Comparison of ENCODE assay signal across 8 cellular contexts in the genomic region with DNA sequence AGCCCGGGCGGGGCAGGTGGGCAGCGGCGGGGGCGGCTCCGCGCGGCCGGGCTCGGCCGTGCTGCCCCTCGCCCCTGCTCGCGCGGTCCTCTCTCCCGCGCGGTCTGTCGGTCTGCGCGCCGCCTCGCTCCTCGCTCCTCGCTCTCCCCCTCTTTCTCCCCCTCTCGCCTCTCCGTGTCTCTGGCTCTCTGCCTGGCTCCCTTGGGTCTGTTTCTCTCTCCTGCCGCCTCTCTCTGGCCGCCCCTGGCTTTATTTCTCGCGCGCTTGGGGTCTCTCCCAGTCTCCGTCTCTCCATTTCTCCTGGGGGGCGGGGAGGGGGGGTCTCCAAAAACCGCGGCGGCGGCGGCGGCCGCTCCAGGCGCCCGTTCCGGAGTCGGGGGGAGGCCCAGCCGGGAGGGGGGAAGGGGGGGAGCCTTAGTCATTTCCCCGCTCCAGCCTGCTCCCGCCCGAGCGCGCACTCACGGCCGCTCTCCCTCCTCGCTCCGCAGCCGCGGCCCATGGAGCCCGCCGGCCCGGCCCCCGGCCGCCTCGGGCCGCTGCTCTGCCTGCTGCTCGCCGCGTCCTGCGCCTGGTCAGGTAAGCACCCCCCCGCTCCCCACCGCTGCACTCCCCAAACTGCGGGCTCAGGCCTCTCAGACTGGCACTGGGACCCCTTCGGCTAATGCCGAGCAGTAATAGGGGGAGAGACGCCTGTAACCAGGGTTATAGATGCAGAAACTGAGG. TPM values are rescaled to one million over a fixed set of nuclear protein-coding genes. Genes with fewer than 3 reads are reported as not detected.
DNase-seq lines count a peak whose midpoint lies in the region; ATAC-seq, FAIRE-seq and TF ChIP-seq lines count a peak whose summit lies in the region.

Gene SIRPA (plus strand): TSS at position 457 of the 723 bp plus-strand sequence. CDS start 41 bp downstream, at position 498.

- no TSS peak for BruUV-seq in GM12878 (replicated peaks; lab: Mats Ljungman, UMichigan)

- peak within 1 kb of the TSS; percentile 82 for H3K14ac ChIP-seq in trophoblast cell (ENCODE audit: low read length)

- peaks cover 7% of the 10 kb centered on the region for H3K79me1 ChIP-seq in trophoblast cell (ENCODE audit: low read length)

- no peak for DNase-seq in activated naive CD4-positive, alpha-beta T cell treated with anti-CD3 and anti-CD28 coated beads, Interleukin-2, amount 10 ng/mL, durations not matched to agents 7 days and 5 days
- DNase-seq in activated naive CD4-positive, alpha-beta T cell (lab: John Stamatoyannopoulos, UW) = no peak
- DNase-seq in NCI-H226 = peak; percentile 22
- no peak for DNase-seq in GM12878 (ENCODE audit: low read depth, low spot score)
- DNase-seq in right cardiac atrium = peak; percentile 82 to 91 (median 89)
- peak in 1 of 2 donors; percentile 10 for DNase-seq in trophoblast cell
- no peak for DNase-seq in SHP77 (lab: John Stamatoyannopoulos, UW)
- no peak for DNase-seq in activated CD8-positive, alpha-beta memory T cell treated with anti-CD3 and anti-CD28 coated beads for 24 hours

- H3K4ac ChIP-seq in trophoblast cell (ENCODE audit: low read depth, low read length) = peak within 1 kb of the TSS; percentile 70

- no peaks in the 10 kb centered on the region for H3K9me3 Mint-ChIP-seq in activated naive CD4-positive, alpha-beta T cell treated with anti-CD3 and anti-CD28 coated beads, Interleukin-2, amount 10 ng/mL, durations not matched to agents 7 days and 5 days

- H3K27ac Mint-ChIP-seq in activated naive CD4-positive, alpha-beta T cell treated with anti-CD3 and anti-CD28 coated beads, Interleukin-2, amount 10 ng/mL, durations not matched to agents 7 days and 5 days = no peak within 1 kb of the TSS

- peak within 1 kb of the TSS; percentile 76 for H3K4me2 ChIP-seq in GM12878 (ENCODE audit: control insufficient read depth, insufficient read depth)
- peak within 1 kb of the TSS; percentile 81 for H3K4me2 ChIP-seq in trophoblast cell (ENCODE audit: low read length)

- H3K4me1 ChIP-seq in GM12878 (ENCODE audit: control insufficient read depth, insufficient read depth, low read length) (peaks cover 38% of the 10 kb centered on the region), right cardiac atrium (ENCODE audit: control insufficient read depth, insufficient read depth, low read length) (peaks cover 6% of the 10 kb centered on the region), trophoblast cell (ENCODE audit: control insufficient read depth in 1 of 2, insufficient read depth in 2 of 2, low read length in 2 of 2) (peaks cover 17 to 21% of the 10 kb centered on the region in 2 experiments)

- H3K18ac ChIP-seq in trophoblast cell (ENCODE audit: low read length) = peak within 1 kb of the TSS; percentile 89

- H3K27me3 Mint-ChIP-seq in activated naive CD4-positive, alpha-beta T cell treated with anti-CD3 and anti-CD28 coated beads, Interleukin-2, amount 10 ng/mL, durations not matched to agents 7 days and 5 days = peaks cover 94% of the 10 kb centered on the region

- H3K36me3 ChIP-seq in GM12878 (ENCODE audit: control insufficient read depth in 2 of 2, insufficient read depth in 2 of 2, low read length in 1 of 2) (no peaks in the 10 kb centered on the region), trophoblast cell (ENCODE audit: control insufficient read depth in 1 of 2, insufficient read depth in 2 of 2, low read length in 2 of 2) (no peaks in the 10 kb centered on the region)

- peak within 1 kb of the TSS; percentile 11 for H2AK5ac ChIP-seq in trophoblast cell (ENCODE audit: low read length)

- FAIRE-seq in GM12878 (lab: Jason Lieb, UNC) = no peak

- WGBS in GM12878 (ENCODE audit: insufficient coverage, insufficient replicate concordance, low lambda C conversion rate, missing lambda C conversion rate) = 1% methylated on average over 33 of the region's 74 CpGs
- under 1% methylated on average over 74 of the region's 74 CpGs for WGBS in right cardiac atrium
- no CpG with 5 or more reads among the region's 74 CpGs for WGBS in trophoblast cell (ENCODE audit: extremely low coverage, insufficient coverage, insufficient read length)

- no peak for TF ChIP-seq CTCF in GM12878 (IDR thresholded peaks at IDR 0.05 in 2 of 3, conservative IDR thresholded peaks at IDR 0.05 in 1 of 3; ENCODE audit: control insufficient read depth in 2 of 3, extremely low read depth in 1 of 3, insufficient read depth in 1 of 3, low read depth in 3 of 3, low read length in 3 of 3)

- peak within 1 kb of the TSS; percentile 62 for H4K8ac ChIP-seq in trophoblast cell (ENCODE audit: low read depth, low read length)

- POLR2A ChIA-PET in GM12878 (lab: Charles Lee) = no interaction called here

- H3K4me3 ChIP-seq in GM12878 (peak within 1 kb of the TSS; percentile 87), right cardiac atrium (ENCODE audit: low read length) (peak within 1 kb of the TSS; percentile 98), trophoblast cell (ENCODE audit: low read depth, low read length) (peak within 1 kb of the TSS; percentile 75)

- peak within 1 kb of the TSS; percentile 64 for H2BK5ac ChIP-seq in trophoblast cell (ENCODE audit: low read depth, low read length, poor library complexity)

- in situ Hi-C loops in GM12878 (cut with MboI) = no loop called here

- no peak within 1 kb of the TSS for H2BK12ac ChIP-seq in trophoblast cell (ENCODE audit: low read length)

- H3K27me3 ChIP-seq in GM12878 (replicated peaks in 1 of 2; ENCODE audit: control insufficient read depth in 2 of 2, insufficient read depth in 2 of 2, low read length in 1 of 2) (no peaks in the 10 kb centered on the region), right cardiac atrium (ENCODE audit: control insufficient read depth, insufficient read depth) (no peaks in the 10 kb centered on the region), trophoblast cell (ENCODE audit: insufficient read depth, low read length) (peaks cover 11% of the 10 kb centered on the region)

- H3K79me2 ChIP-seq in GM12878 (ENCODE audit: control insufficient read depth, insufficient read depth, low read length) = peaks cover 5% of the 10 kb centered on the region
- H3K79me2 ChIP-seq in trophoblast cell (ENCODE audit: control insufficient read depth, insufficient read depth, low read length, poor library complexity) = peaks cover 7% of the 10 kb centered on the region

- CTCF ChIA-PET in activated naive CD4-positive, alpha-beta T cell treated with anti-CD3 and anti-CD28 coated beads, Interleukin-2, amount 10 ng/mL, durations not matched to agents 7 days and 5 days (lab: Charles Lee) = no interaction called here
- CTCF ChIA-PET in GM12878 (lab: Yijun Ruan, JAX) = interaction anchor here (1.4 kb wide), 1 partner anchor 57 kb away, joined by 4 read pairs; no protein-coding TSS in a partner anchor

- H3K9me3 ChIP-seq in GM12878 (replicated peaks; ENCODE audit: control insufficient read depth, insufficient read depth, low read length) (no peaks in the 10 kb centered on the region), right cardiac atrium (ENCODE audit: control insufficient read depth, low read length) (no peaks in the 10 kb centered on the region), trophoblast cell (ENCODE audit: insufficient read depth, low read depth, low read length) (no peaks in the 10 kb centered on the region)

- H3K4me3 Mint-ChIP-seq in activated naive CD4-positive, alpha-beta T cell treated with anti-CD3 and anti-CD28 coated beads, Interleukin-2, amount 10 ng/mL, durations not matched to agents 7 days and 5 days = peak within 1 kb of the TSS; percentile 31

- peak within 1 kb of the TSS; percentile 19 for H3K23ac ChIP-seq in trophoblast cell (ENCODE audit: low read length)

- H3K36me3 Mint-ChIP-seq in activated naive CD4-positive, alpha-beta T cell treated with anti-CD3 and anti-CD28 coated beads, Interleukin-2, amount 10 ng/mL, durations not matched to agents 7 days and 5 days = no peaks in the 10 kb centered on the region

- no peak for TF ChIP-seq RAD21 in GM12878 (IDR thresholded peaks at IDR 0.05; ENCODE audit: insufficient read depth, low read depth, low read length)

- H3K9ac ChIP-seq in GM12878 (ENCODE audit: control insufficient read depth, insufficient read depth, low read length) = peak within 1 kb of the TSS; percentile 64
- H3K9ac ChIP-seq in trophoblast cell (ENCODE audit: low read length) = peak within 1 kb of the TSS; percentile 60

- SMC1A ChIA-PET in GM12878 (lab: Charles Lee; ENCODE audit: uncharacterized antibody, unreplicated experiment) = no interaction called here

- TF ChIP-seq POLR2A in GM12878 (IDR thresholded peaks at IDR 0.05; ENCODE audit: low read depth, low read length) = peak; percentile 38; the same call in 1 of the 2 replicates

- ATAC-seq in GM12878 (peak; percentile 21), right cardiac atrium (peak; percentile 66 to 78)

- RAD21 ChIA-PET in GM12878 (lab: Charles Lee; ENCODE audit: unreplicated experiment) = interaction anchor here (2.2 kb wide), 1 partner anchor 24 kb away, joined by 8 read pairs; no protein-coding TSS in a partner anchor

- peak within 1 kb of the TSS; percentile 77 for H4K91ac ChIP-seq in trophoblast cell (ENCODE audit: low read depth, low read length)

- intact Hi-C loops in GM12878 (cut with micrococcal nuclease; ENCODE audit: unreplicated experiment) = no loop called here
- intact Hi-C loops in right cardiac atrium (cut with DNase I) = loop anchor here (2.0 to 10.0 kb wide), 4 partner anchors 42 to 93 kb away; no protein-coding TSS in a partner anchor

- H3K4me1 Mint-ChIP-seq in activated naive CD4-positive, alpha-beta T cell treated with anti-CD3 and anti-CD28 coated beads, Interleukin-2, amount 10 ng/mL, durations not matched to agents 7 days and 5 days = peaks cover 2% of the 10 kb centered on the region

- TF ChIP-seq EP300 in GM12878 (IDR thresholded peaks at IDR 0.05; ENCODE audit: borderline replicate concordance in 1 of 2, control insufficient read depth in 1 of 2, low read depth in 2 of 2, low read length in 2 of 2) = no peak

- no peaks in the 10 kb centered on the region for H4K20me1 ChIP-seq in GM12878 (ENCODE audit: control insufficient read depth, insufficient read depth)

- H4K12ac ChIP-seq in trophoblast cell (ENCODE audit: low read depth, low read length) = peak within 1 kb of the TSS; percentile 65

- H2BK120ac ChIP-seq in trophoblast cell (ENCODE audit: insufficient read depth, low read length, poor library complexity) = peak within 1 kb of the TSS; percentile 68

- H2AFZ ChIP-seq in GM12878 (ENCODE audit: control insufficient read depth, low read depth, low read length) = peak within 1 kb of the TSS; percentile 66
- H2AFZ ChIP-seq in trophoblast cell (ENCODE audit: insufficient read depth, low read length, poor library complexity) = peak within 1 kb of the TSS; percentile 79

- H3K27ac ChIP-seq in GM12878 (ENCODE audit: control insufficient read depth, insufficient read depth) (no peak within 1 kb of the TSS), right cardiac atrium (ENCODE audit: low read length) (peak within 1 kb of the TSS; percentile 74), trophoblast cell (ENCODE audit: low read depth, low read length) (peak within 1 kb of the TSS; percentile 48)

RNA-seq across cellular contexts. Expression of gene SIRPA, which starts in this region (rescaled TPM):
- 10.5 and 11.5 TPM in 2 replicates for total RNA-seq in GM12878 (2013; cell fraction: nucleolus; rRNA removed)
- total RNA-seq in GM12878 (2014; rRNA removed) = 5.9 and 7.2 TPM in 2 replicates
- total RNA-seq in GM12878 (2014; rRNA removed; fragmentation: Illumina TruSeq; extraction: Trizol) = 4.7 and 5.3 TPM in 2 replicates
- total RNA-seq in GM12878 (2021) = 13.1 and 13.3 TPM in 2 replicates
- 1.6 TPM for polyA plus RNA-seq in GM12878 (2011; ENCODE audit: low read depth)
- polyA plus RNA-seq in GM12878 (2011; rRNA removed) = 2.6 and 4.6 TPM in 2 replicates
- polyA plus RNA-seq in GM12878 (2011; cell fraction: cytosol; rRNA removed) = 5.6 and 6.2 TPM in 2 replicates
- 12.7 and 13.6 TPM in 2 replicates for polyA plus RNA-seq in GM12878 (2011; cell fraction: nucleus; rRNA removed)
- polyA plus RNA-seq in GM12878 (2012) = 3.6 and 5.1 TPM in 2 replicates
- 7.8 and 13.2 TPM in 2 replicates for polyA plus RNA-seq in GM12878 (2014; fragmentation: Illumina TruSeq; extraction: Trizol)
- polyA plus RNA-seq in GM12878 (2014; fragmentation: Nextera tagmentation; extraction: Ambion mirVana) = 1 to 10 TPM; 1.7 to 2.7 TPM
- polyA plus RNA-seq in GM12878 (2014; rRNA removed) = 9.3 and 10.4 TPM in 2 replicates
- polyA plus RNA-seq in GM12878 (2016; fragmentation: Nextera tagmentation; extraction: Ambion mirVana) = 1 to 10 TPM; 3.6 to 3.7 TPM
- polyA minus RNA-seq in GM12878 (2011; rRNA and poly(A)+ RNA removed) = 3.5 and 3.7 TPM in 2 replicates
- polyA minus RNA-seq in GM12878 (2011; cell fraction: cytosol; rRNA and poly(A)+ RNA removed) = 1.1 and 2.6 TPM in 2 replicates
- 1.7 and 2.3 TPM in 2 replicates for polyA minus RNA-seq in GM12878 (2011; cell fraction: nucleus; rRNA and poly(A)+ RNA removed)
- total RNA-seq in right cardiac atrium = 10 to 100 TPM; 28.1 to 45.2 (median 34.7) TPM
- 19.5 TPM for polyA plus RNA-seq in right cardiac atrium
- 15.7 and 15.8 TPM in 2 replicates for polyA plus RNA-seq in trophoblast cell (2013)

Comparison
In these comparisons a context has a peak if more than half of its experiments do, and no peak if none do; other contexts are left out.
1. DNase-seq: peak in NCI-H226 (single experiment) and right cardiac atrium (3 of 3); none in activated naive CD4-positive, alpha-beta T cell treated with anti-CD3 and anti-CD28 coated beads, Interleukin-2, amount 10 ng/mL, durations not matched to agents 7 days and 5 days (single experiment), activated naive CD4-positive, alpha-beta T cell (0 of 4), GM12878 (single experiment), SHP77 (0 of 2) and activated CD8-positive, alpha-beta memory T cell treated with anti-CD3 and anti-CD28 coated beads for 24 hours (single experiment).
2. Peak in every context shown above with its lines, with median percentiles within 50 percentile points of each other: H3K4me3 ChIP-seq.